ENCODE assay signal across 8 cellular contexts in genomic region chr1:166433404-166434304, GRCh38.
DNase-seq lines count a peak whose midpoint lies in the region; ATAC-seq, FAIRE-seq and TF ChIP-seq lines count a peak whose summit lies in the region.
"Not testable (repeated sequence)": the region's sequence is repeated elsewhere in the genome, so short reads cannot be mapped to it uniquely, and the experiment has no call there.

No MANE protein-coding gene starts in this region.

- not testable (repeated sequence) for H3K4me3 ChIP-seq in AG10803 (ENCODE audit: low read length); HL-60 (replicated peaks; ENCODE audit: insufficient read depth, low read length); heart right ventricle
- peak overlapping the region; percentile 17; the same call in 1 of the 2 replicates for H3K4me3 ChIP-seq in OCI-LY3 (ENCODE audit: low read length)

- not testable (repeated sequence) for H3K27me3 Mint-ChIP-seq in nephron progenitor cell (ENCODE audit: low read depth, poor library complexity)

- H3K27ac ChIP-seq in HL-60 (replicated peaks); OCI-LY3 (ENCODE audit: low read length); heart right ventricle: not testable (repeated sequence)

- intact Hi-C loops in heart right ventricle (cut with DNase I): loop anchor here in 7 of 10 donors (1.0 to 10.0 kb wide), 6 partner anchors 269 to 509 kb away; partner anchors contain the start of gene FAM78B (in 1 of the 7)

- not testable (repeated sequence) for FAIRE-seq in GM12891 (lab: Jason Lieb, UNC)

- not testable (repeated sequence) for H2AFZ ChIP-seq in OCI-LY3 (ENCODE audit: low read depth, low read length)

- not testable (repeated sequence) for H3K9me3 Mint-ChIP-seq in nephron progenitor cell

- H3K36me3 Mint-ChIP-seq in nephron progenitor cell (ENCODE audit: low read depth): not testable (repeated sequence)

- H3K9ac ChIP-seq in OCI-LY3 (ENCODE audit: low read length): not testable (repeated sequence)

- H3K9me3 ChIP-seq in OCI-LY3 (ENCODE audit: insufficient read depth, low read length); heart right ventricle: not testable (repeated sequence)

- 23 to 30% methylated on average over 7 of the region's 7 CpGs for WGBS in heart right ventricle, 2 donors

- peak in 4 of 8 donors; percentile 42 to 68 (median 62) for ATAC-seq in heart right ventricle

- H3K4me3 Mint-ChIP-seq in nephron progenitor cell: not testable (repeated sequence)

- H3K79me2 ChIP-seq in OCI-LY3 (ENCODE audit: low read length): not testable (repeated sequence)

- peak; percentile 0 for DNase-seq in AG10803 (ENCODE audit: low read depth)
- peak; percentile 15 for DNase-seq in GM12891 (ENCODE audit: insufficient read length, low spot score)
- peak; percentile 2 to 10 for DNase-seq in HL-60 (ENCODE audit: low read depth in 1 of 2, low spot score in 1 of 2)
- DNase-seq in NCI-H1930 (lab: John Stamatoyannopoulos, UW): peak; percentile 24 to 28
- DNase-seq in astrocyte of the hippocampus (ENCODE audit: low read depth, low spot score): peak; percentile 62
- peak in 1 of 2 donors; percentile 11 for DNase-seq in heart right ventricle
- DNase-seq in nephron progenitor cell: peak; percentile 11

- H3K36me3 ChIP-seq in OCI-LY3 (replicated peaks; ENCODE audit: low read depth, low read length); heart right ventricle: not testable (repeated sequence)

- H3K27ac Mint-ChIP-seq in nephron progenitor cell: not testable (repeated sequence)

- H3K4me1 ChIP-seq in OCI-LY3 (ENCODE audit: low read length): peaks cover 11% of the 10 kb centered on the region
- not testable (repeated sequence) for H3K4me1 ChIP-seq in heart right ventricle

- peak overlapping the region; percentile 51 for H3K4me2 ChIP-seq in OCI-LY3 (ENCODE audit: low read length)

- peak; percentile 13; the same call in 1 of the 2 replicates for TF ChIP-seq CTCF in AG10803 (conservative IDR thresholded peaks at IDR 0.05; ENCODE audit: low read length)
- TF ChIP-seq CTCF in HL-60 (IDR thresholded peaks at IDR 0.05; ENCODE audit: insufficient read depth, low read length): not testable (repeated sequence)
- peak; percentile 84 for TF ChIP-seq CTCF in OCI-LY3 (IDR thresholded peaks at IDR 0.05; ENCODE audit: low read depth, low read length)
- peak; percentile 6 to 57 (median 41) for TF ChIP-seq CTCF in heart right ventricle (IDR thresholded peaks at IDR 0.05)
- TF ChIP-seq CTCF in nephron progenitor cell (IDR thresholded peaks at IDR 0.05): peak; percentile 41

- H4K20me1 ChIP-seq in OCI-LY3 (ENCODE audit: insufficient read depth, low read length): not testable (repeated sequence)

- not testable (repeated sequence) for TF ChIP-seq POLR2A in GM12891 (IDR thresholded peaks at IDR 0.05; ENCODE audit: low read depth, low read length)

- not testable (repeated sequence) for H3K27me3 ChIP-seq in HL-60 (ENCODE audit: insufficient read depth, poor library complexity, severe bottlenecking); OCI-LY3 (ENCODE audit: low read depth, low read length); heart right ventricle

- H3K4me1 Mint-ChIP-seq in nephron progenitor cell: not testable (repeated sequence)

TF ChIP-seq in GM12891, 5 proteins besides CTCF, POLR2A, EP300 and RAD21:
- TF ChIP-seq SPI1 (IDR thresholded peaks at IDR 0.05; ENCODE audit: low read depth, low read length): 0 out of 2 replicates have a peak, but pooled peaks have one; percentile 11
TF ChIP-seq in GM12891: peak in this region for 1; not testable (repeated sequence) for 4.
